In genomic region chr3:22901684-22902083, GRCh38 we compare ENCODE assay signal across 17 cellular contexts.
"Had no signal": no experiment of that assay in that cellular context is flagged by ENCODE, and none has a peak within 500 bp of the region (broad histone marks: within the 10 kb centered on the region; RNA-seq: fewer than 3 reads in every experiment).

No MANE protein-coding gene starts in this region.

- FAIRE-seq: endothelial cell of umbilical vein, islet of Langerhans, pancreas had no signal

- H3K27ac ChIP-seq: coronary artery, gastroesophageal sphincter, lower lobe of right lung, pancreas, upper lobe of left lung, WERI-Rb-1 had no signal

- H3K9me3 ChIP-seq: lower lobe of right lung, pancreas, upper lobe of left lung had no signal

- H3K4me3 ChIP-seq: coronary artery, gastroesophageal sphincter, lower lobe of right lung, pancreas, upper lobe of left lung had no signal

- H3K36me3 ChIP-seq: gastroesophageal sphincter, lower lobe of right lung, pancreas, upper lobe of left lung, WERI-Rb-1 had no signal

- H3K4me1 ChIP-seq: lower lobe of right lung, pancreas, upper lobe of left lung had no signal

- H3K27me3 ChIP-seq: gastroesophageal sphincter, pancreas, upper lobe of left lung had no signal

- DNase-seq: activated CD4-positive, alpha-beta memory T cell treated with anti-CD3 and anti-CD28 coated beads, Interleukin-2, amount 10 ng/mL, durations not matched to agents 7 days and 5 days; activated effector memory CD4-positive, alpha-beta T cell treated with Interleukin-2 at 50 U/mL for 16 hours; activated T-cell treated with anti-CD3 and anti-CD28 coated beads, Interleukin-2, amount 50 U/mL, for 4 hours; caudate nucleus; left colon; lower lobe of right lung; midbrain; pancreas; stimulated activated CD4-positive, alpha-beta T cell treated with anti-CD3 and anti-CD28 coated beads, Interleukin-1b, Interleukin-23, amount 100 ng/mL, for 48 hours; stimulated activated naive CD8-positive, alpha-beta T cell treated with anti-CD3 and anti-CD28 coated beads, Interleukin-15, amount 100 ng/mL, for 72 hours; upper lobe of left lung; WERI-Rb-1 had no signal

- ATAC-seq: activated T-cell treated with anti-CD3 and anti-CD28 coated beads, Interleukin-2, amount 50 U/mL, for 4 hours; gastroesophageal sphincter; left colon; lower lobe of right lung; pancreas; sciatic nerve; stimulated activated naive CD8-positive, alpha-beta T cell treated with anti-CD3 and anti-CD28 coated beads, Interleukin-15, amount 100 ng/mL, for 72 hours had no signal
